Comparison of ENCODE assay signal across 8 cellular contexts in genomic region chr10:96588601-96589419, GRCh38. TPM values are rescaled to one million over a fixed set of nuclear protein-coding genes. Genes with fewer than 3 reads are reported as not detected.
DNase-seq lines count a peak whose midpoint lies in the region; ATAC-seq and TF ChIP-seq lines count a peak whose summit lies in the region.

No MANE protein-coding gene starts in this region.

- no peaks in the 10 kb centered on the region for H3K9me3 ChIP-seq in ascending aorta
- H3K9me3 ChIP-seq in transverse colon, result no peaks in the 10 kb centered on the region
- H3K9me3 ChIP-seq in neural progenitor cell (ENCODE audit: low read depth), result no peaks in the 10 kb centered on the region

- no peaks in the 10 kb centered on the region for H3K36me3 ChIP-seq in ascending aorta
- H3K36me3 ChIP-seq in transverse colon, result no peaks in the 10 kb centered on the region
- H3K36me3 ChIP-seq in H7 (replicated peaks; ENCODE audit: control insufficient read depth, insufficient read depth, low read length), result no peaks in the 10 kb centered on the region
- H3K36me3 ChIP-seq in neural progenitor cell, result no peaks in the 10 kb centered on the region

- H3K4me3 ChIP-seq in ascending aorta, result no peak overlapping the region
- no peak overlapping the region for H3K4me3 ChIP-seq in transverse colon
- no peak overlapping the region for H3K4me3 ChIP-seq in H7 (ENCODE audit: insufficient read depth, low read depth, low read length)
- no peak overlapping the region for H3K4me3 ChIP-seq in neural progenitor cell

- intact Hi-C loops in natural killer cell (cut with micrococcal nuclease) (loop anchor here (5.0 kb wide), 1 partner anchor 63 kb away; no protein-coding TSS in a partner anchor), ascending aorta (cut with DNase I) (loop anchor here (5.0 to 10.0 kb wide), 2 partner anchors 304 to 433 kb away; no protein-coding TSS in a partner anchor), transverse colon (cut with DNase I; ENCODE audit: low total_unique reads) (no loop called here)

- ATAC-seq in natural killer cell treated with Interleukin-12 subunit alpha and Interleukin-12 subunit beta and Interleukin-15 and Interleukin-18, amount 100 ng/mL, for 72 hours, result peak; percentile 61 to 73
- ATAC-seq in natural killer cell (no peak), HG03342 (IDR thresholded peaks at IDR 0.05; ENCODE audit: unreplicated experiment) (peak; percentile 39), HG03097 (IDR thresholded peaks at IDR 0.05; ENCODE audit: low FRiP score, unreplicated experiment) (no peak)

- H3K4me1 ChIP-seq in ascending aorta (peaks cover 3 to 29% of the 10 kb centered on the region in 2 donors), transverse colon (peaks cover 28 to 46% (median 41%) of the 10 kb centered on the region in 4 donors), neural progenitor cell (peaks cover 20% of the 10 kb centered on the region)

- peaks cover 10% of the 10 kb centered on the region for H3F3A ChIP-seq in neural progenitor cell (ENCODE audit: low read depth)

- no peak overlapping the region for H3K9ac ChIP-seq in neural progenitor cell

- 32 to 39% methylated on average over 5 of the region's 5 CpGs for WGBS in transverse colon (ENCODE audit: low coverage in 1 of 2), 2 donors

- no peak overlapping the region for H3K27ac Mint-ChIP-seq in natural killer cell treated with Interleukin-12 subunit alpha and Interleukin-12 subunit beta and Interleukin-15 and Interleukin-18, amount 100 ng/mL, for 72 hours
- H3K27ac Mint-ChIP-seq in natural killer cell (no peak overlapping the region), neural progenitor cell (no peak overlapping the region)

- in situ Hi-C loops in transverse colon (cut with MboI; ENCODE audit: low pct_ligation_motif_present in 1 of 4, low pct_unique_long_range_greater_than_20kb in 1 of 4, low sequenced_read_pairs in 3 of 4), result no loop called here

- H3K4me2 ChIP-seq in neural progenitor cell, result no peak overlapping the region

- H4K20me1 ChIP-seq in neural progenitor cell (ENCODE audit: low read depth), result peaks cover 27% of the 10 kb centered on the region

- TF ChIP-seq CTCF in natural killer cell (IDR thresholded peaks at IDR 0.05) (no peak), ascending aorta (IDR thresholded peaks at IDR 0.05) (no peak), transverse colon (IDR thresholded peaks at IDR 0.05) (no peak), neural progenitor cell (IDR thresholded peaks at IDR 0.05) (no peak)

- DNase-seq in natural killer cell treated with Interleukin-12 subunit alpha and Interleukin-12 subunit beta and Interleukin-15 and Interleukin-18, amount 100 ng/mL, for 72 hours (ENCODE audit: low spot score), result peak; percentile 66
- no peak for DNase-seq in natural killer cell
- no peak for DNase-seq in ascending aorta (ENCODE audit: low spot score in 2 of 2)
- DNase-seq in transverse colon, result no peak
- DNase-seq in H7, result no peak
- DNase-seq in neural progenitor cell (ENCODE audit: low spot score), result no peak

- no peaks in the 10 kb centered on the region for H3K9me3 Mint-ChIP-seq in natural killer cell treated with Interleukin-12 subunit alpha and Interleukin-12 subunit beta and Interleukin-15 and Interleukin-18, amount 100 ng/mL, for 72 hours
- no peaks in the 10 kb centered on the region for H3K9me3 Mint-ChIP-seq in natural killer cell
- H3K9me3 Mint-ChIP-seq in neural progenitor cell, result no peaks in the 10 kb centered on the region

- TF ChIP-seq EP300 in transverse colon (IDR thresholded peaks at IDR 0.05; ENCODE audit: low read depth), result no peak

- H3K36me3 Mint-ChIP-seq in natural killer cell treated with Interleukin-12 subunit alpha and Interleukin-12 subunit beta and Interleukin-15 and Interleukin-18, amount 100 ng/mL, for 72 hours, result peaks cover 9% of the 10 kb centered on the region
- H3K36me3 Mint-ChIP-seq in natural killer cell (no peaks in the 10 kb centered on the region), neural progenitor cell (no peaks in the 10 kb centered on the region)

- H3K27me3 ChIP-seq in ascending aorta, result no peaks in the 10 kb centered on the region
- no peaks in the 10 kb centered on the region for H3K27me3 ChIP-seq in transverse colon
- no peaks in the 10 kb centered on the region for H3K27me3 ChIP-seq in H7 (ENCODE audit: control insufficient read depth, insufficient read depth, low read length)
- no peaks in the 10 kb centered on the region for H3K27me3 ChIP-seq in neural progenitor cell

- peaks cover 18 to 20% of the 10 kb centered on the region in 2 donors for H3K4me1 Mint-ChIP-seq in natural killer cell treated with Interleukin-12 subunit alpha and Interleukin-12 subunit beta and Interleukin-15 and Interleukin-18, amount 100 ng/mL, for 72 hours (ENCODE audit: low read depth in 2 of 2)
- H3K4me1 Mint-ChIP-seq in natural killer cell (peaks cover 15 to 22% of the 10 kb centered on the region in 2 donors), neural progenitor cell (peaks cover 15% of the 10 kb centered on the region)

- no peak overlapping the region for H3K4me3 Mint-ChIP-seq in natural killer cell treated with Interleukin-12 subunit alpha and Interleukin-12 subunit beta and Interleukin-15 and Interleukin-18, amount 100 ng/mL, for 72 hours
- H3K4me3 Mint-ChIP-seq in natural killer cell, result no peak overlapping the region
- H3K4me3 Mint-ChIP-seq in neural progenitor cell, result no peak overlapping the region

- no peak for TF ChIP-seq POLR2A in transverse colon (IDR thresholded peaks at IDR 0.05)

- H2AFZ ChIP-seq in neural progenitor cell (replicated peaks), result no peak overlapping the region

- H3K79me2 ChIP-seq in neural progenitor cell (ENCODE audit: low read depth), result peaks cover 37% of the 10 kb centered on the region

- peak overlapping the region; percentile 97 to 98 for H3K27ac ChIP-seq in ascending aorta
- peak overlapping the region; percentile 98 to 99 (median 98) for H3K27ac ChIP-seq in transverse colon
- no peak overlapping the region for H3K27ac ChIP-seq in neural progenitor cell

- H3K27me3 Mint-ChIP-seq in natural killer cell treated with Interleukin-12 subunit alpha and Interleukin-12 subunit beta and Interleukin-15 and Interleukin-18, amount 100 ng/mL, for 72 hours, result no peaks in the 10 kb centered on the region
- H3K27me3 Mint-ChIP-seq in natural killer cell (ENCODE audit: low read depth in 2 of 2), result no peaks in the 10 kb centered on the region
- H3K27me3 Mint-ChIP-seq in neural progenitor cell (ENCODE audit: insufficient read depth, low read depth), result no peaks in the 10 kb centered on the region

RNA-seq across cellular contexts. Expression of gene TM9SF3, which starts 2.0 kb away (rescaled TPM):
- total RNA-seq in natural killer cell treated with Interleukin-12 subunit alpha and Interleukin-12 subunit beta and Interleukin-15 and Interleukin-18, amount 100 ng/mL, for 72 hours, result 100 to 1,000 TPM in 1 of 2 donors, 10 to 100 TPM in 1; 73.0 to 104 TPM
- 100 to 1,000 TPM; 113 to 119 (median 117) TPM for total RNA-seq in natural killer cell
- total RNA-seq in ascending aorta, result 30.4 TPM
- 100 to 1,000 TPM in 1 of 4 donors, 10 to 100 TPM in 3; 34.4 to 133 (median 77.3) TPM for total RNA-seq in transverse colon
- total RNA-seq in H7 (2014; rRNA removed; shearing (Covaris generic)), result 33.6 and 42.2 TPM in 2 replicates
- 73.1 and 122 TPM in 2 replicates for total RNA-seq in neural progenitor cell (ENCODE audit: low replicate concordance)

Comparison
In these comparisons a context has a peak if more than half of its experiments do, and no peak if none do; other contexts are left out.
1. ATAC-seq: peak in natural killer cell treated with Interleukin-12 subunit alpha and Interleukin-12 subunit beta and Interleukin-15 and Interleukin-18, amount 100 ng/mL, for 72 hours (2 of 2) and HG03342 (single experiment); none in natural killer cell (0 of 3) and HG03097 (single experiment).